ENCODE assay signal across 17 cellular contexts in the genomic region with DNA sequence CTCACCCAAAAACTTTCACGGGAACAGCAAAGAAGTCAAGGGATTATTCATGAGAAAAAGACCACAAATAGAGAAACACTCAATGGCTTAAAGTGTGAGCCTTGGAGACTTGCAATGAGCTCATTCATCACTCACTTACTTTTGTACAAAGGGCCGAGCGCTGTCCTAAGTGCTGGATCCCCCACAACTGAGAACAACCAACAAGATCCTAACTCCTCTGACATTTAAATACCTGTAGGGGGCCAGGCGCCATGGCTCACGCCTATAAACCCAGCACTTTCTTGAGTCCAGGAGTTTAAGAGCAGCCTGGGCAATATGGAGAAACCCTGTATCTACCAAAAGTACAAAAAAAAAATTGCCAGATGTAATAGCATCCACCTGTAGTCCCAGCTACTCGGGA.
"Had no signal": no experiment of that assay in that cellular context is flagged by ENCODE, and none has a peak within 500 bp of the region (broad histone marks: within the 10 kb centered on the region; RNA-seq: fewer than 3 reads in every experiment).

No MANE protein-coding gene starts in this region.

- DNase-seq: activated CD4-positive, alpha-beta T cell treated with anti-CD3 and anti-CD28 coated beads for 4 hours; activated CD8-positive, alpha-beta memory T cell treated with anti-CD3 and anti-CD28 coated beads, Interleukin-2, amount 50 U/mL, for 48 hours; activated CD8-positive, alpha-beta T cell treated with anti-CD3 and anti-CD28 coated beads, Interleukin-2, amount 10 ng/mL, durations not matched to agents 7 days and 5 days; activated naive CD4-positive, alpha-beta T cell treated with Interleukin-2 at 50 U/mL for 16 hours; activated naive CD8-positive, alpha-beta T cell treated with anti-CD3 and anti-CD28 coated beads, Interleukin-2, amount 50 U/mL, for 24 hours; foreskin melanocyte; heart left ventricle; lower lobe of right lung; naive thymus-derived CD8-positive, alpha-beta T cell; stimulated activated CD4-positive, alpha-beta T cell treated with anti-CD3 and anti-CD28 coated beads, Interleukin-2, amount 100 ng/mL, for 24 hours; stimulated activated naive B cell treated with anti-CD40 and anti-IgM and Interleukin-4, amounts not matched to agents 10 μg/mL and 1 μg/mL and 100 μg/mL, for 72 hours; T-helper 9 cell; trophoblast cell had no signal

- ATAC-seq: activated CD8-positive, alpha-beta T cell treated with anti-CD3 and anti-CD28 coated beads, Interleukin-2, amount 10 ng/mL, durations not matched to agents 7 days and 5 days; activated naive CD8-positive, alpha-beta T cell treated with anti-CD3 and anti-CD28 coated beads, Interleukin-2, amount 50 U/mL, for 24 hours; heart left ventricle; lower lobe of right lung; naive thymus-derived CD8-positive, alpha-beta T cell; stimulated activated naive B cell treated with anti-CD40 and anti-IgM and Interleukin-4, amounts not matched to agents 10 μg/mL and 1 μg/mL and 100 μg/mL, for 72 hours had no signal

- H3K27me3 ChIP-seq: ascending aorta had no signal

- H3K27ac ChIP-seq: ascending aorta, heart left ventricle, lower lobe of right lung, prostate gland had no signal

- H3K36me3 ChIP-seq: ascending aorta, heart left ventricle, lower lobe of right lung, prostate gland had no signal

- H3K9me3 ChIP-seq: ascending aorta, heart left ventricle, lower lobe of right lung, prostate gland had no signal

- H3K4me1 ChIP-seq: ascending aorta, heart left ventricle, lower lobe of right lung, prostate gland had no signal

- H3K4me3 ChIP-seq: ascending aorta, heart left ventricle, lower lobe of right lung, prostate gland had no signal

- FAIRE-seq: bronchial epithelial cell, endothelial cell of umbilical vein had no signal
